ENCODE assay signal across 18 cellular contexts in genomic region chr3:77459926-77460325, GRCh38.
DNase-seq lines count a peak whose midpoint lies in the region; ATAC-seq, FAIRE-seq and TF ChIP-seq lines count a peak whose summit lies in the region.
"Had no signal": no experiment of that assay in that cellular context is flagged by ENCODE, and none has a peak within 500 bp of the region (broad histone marks: within the 10 kb centered on the region; RNA-seq: fewer than 3 reads in every experiment).

No MANE protein-coding gene starts in this region.

- no peak for ATAC-seq in GM23338
- peak; percentile 64 for ATAC-seq in PC-3

- peaks cover 9% of the 10 kb centered on the region for H3K9me2 ChIP-seq in GM23338 (ENCODE audit: insufficient read depth)
- H3K9me2 ChIP-seq in PC-3 (replicated peaks; ENCODE audit: low read length): no peaks in the 10 kb centered on the region

- H3K36me3 Mint-ChIP-seq in GM23338 (ENCODE audit: low read depth) (no peaks in the 10 kb centered on the region; the same call in 2 of the 3 replicates), astrocyte (ENCODE audit: low read depth, unreplicated experiment) (no peaks in the 10 kb centered on the region)
- H3K36me3 Mint-ChIP-seq: IgD-negative memory B cell had no signal

- H3K4me3 ChIP-seq in GM23338 (no peak overlapping the region), PC-3 (ENCODE audit: low read length) (no peak overlapping the region), astrocyte (ENCODE audit: insufficient read depth, low read depth, low read length) (no peak overlapping the region)
- H3K4me3 ChIP-seq: BLaER1, HAP-1 had no signal

- H3K4me1 ChIP-seq in GM23338 (ENCODE audit: insufficient read depth): 0 out of 2 replicates have a peak, but pooled peaks cover 6% of the 10 kb centered on the region
- H3K4me1 ChIP-seq in PC-3 (ENCODE audit: insufficient read depth, low read length): peaks cover 9% of the 10 kb centered on the region
- H3K4me1 ChIP-seq in astrocyte (ENCODE audit: insufficient read depth, low read length): peaks cover 4% of the 10 kb centered on the region
- H3K4me1 ChIP-seq: BLaER1, HAP-1 had no signal

- H3K36me3 ChIP-seq in GM23338 (ENCODE audit: insufficient read depth) (no peaks in the 10 kb centered on the region), PC-3 (ENCODE audit: low read depth, low read length) (no peaks in the 10 kb centered on the region), astrocyte (ENCODE audit: insufficient read depth, low read length) (no peaks in the 10 kb centered on the region)
- H3K36me3 ChIP-seq: BLaER1, HAP-1 had no signal

- intact Hi-C loops in PC-3 (cut with micrococcal nuclease): no loop called here

- H3K27ac Mint-ChIP-seq in GM23338 (no peak overlapping the region; the same call in 1 of the 2 replicates), astrocyte (ENCODE audit: unreplicated experiment) (no peak overlapping the region)
- H3K27ac Mint-ChIP-seq: CD4-positive, alpha-beta T cell; IgD-negative memory B cell had no signal

- H3K27me3 ChIP-seq in GM23338 (ENCODE audit: insufficient read depth) (no peaks in the 10 kb centered on the region), PC-3 (ENCODE audit: low read length) (no peaks in the 10 kb centered on the region), astrocyte (ENCODE audit: insufficient read depth, low read length) (no peaks in the 10 kb centered on the region)
- H3K27me3 ChIP-seq: BLaER1 had no signal

- in situ Hi-C loops in Caki2 (cut with HindIII; ENCODE audit: low pct_unique_long_range_greater_than_20kb, low sequenced_read_pairs): no loop called here

- H4K20me1 ChIP-seq in GM23338 (replicated peaks; ENCODE audit: insufficient read depth) (no peaks in the 10 kb centered on the region), PC-3 (ENCODE audit: low read length) (no peaks in the 10 kb centered on the region), astrocyte (ENCODE audit: insufficient read depth, low read length) (no peaks in the 10 kb centered on the region)
- H4K20me1 ChIP-seq: BLaER1 had no signal

- DNase-seq in Caki2 (ENCODE audit: low read depth) (peak; percentile 14), GM23338 (ENCODE audit: low spot score) (no peak), PC-3 (peak; percentile 32), astrocyte (ENCODE audit: low read depth) (no peak), globus pallidus (ENCODE audit: low spot score) (no peak)
- no peak for DNase-seq in activated CD4-positive, alpha-beta T cell treated with anti-CD3 and anti-CD28 coated beads for 48 hours
- no peak for DNase-seq in stimulated activated CD4-positive, alpha-beta T cell treated with anti-CD3 and anti-CD28 coated beads, Interleukin-4, amount 100 ng/mL, for 1 hour
- DNase-seq: 8988T; AML-193; CD4-positive, alpha-beta T cell; DMS79; GDM1; KG1 had no signal

- POLR2A ChIA-PET in PC-3 (lab: Charles Lee; ENCODE audit: unreplicated experiment): no interaction called here

- CTCF ChIA-PET in PC-3 (lab: Charles Lee): no interaction called here

- no peak for FAIRE-seq in astrocyte (lab: Jason Lieb, UNC)
- FAIRE-seq: GM12892, H1 had no signal

- H3K79me2 ChIP-seq in GM23338 (replicated peaks; ENCODE audit: insufficient read depth) (no peaks in the 10 kb centered on the region), PC-3 (ENCODE audit: low read length) (no peaks in the 10 kb centered on the region), astrocyte (ENCODE audit: insufficient read depth, low read length) (no peaks in the 10 kb centered on the region)

- H3K9ac ChIP-seq in PC-3 (ENCODE audit: low read length) (no peak overlapping the region), astrocyte (ENCODE audit: low read length) (no peak overlapping the region)
- H3K9ac ChIP-seq: BLaER1 had no signal

- H3K27ac ChIP-seq in GM23338 (ENCODE audit: low read depth) (no peak overlapping the region), PC-3 (ENCODE audit: low read length) (peak overlapping the region; percentile 24), astrocyte (ENCODE audit: low read depth, low read length) (peak overlapping the region; percentile 29)
- H3K27ac ChIP-seq: BLaER1 had no signal

- H3F3A ChIP-seq in GM23338 (replicated peaks; ENCODE audit: low read depth) (no peaks in the 10 kb centered on the region), PC-3 (ENCODE audit: low read length, unreplicated experiment) (no peaks in the 10 kb centered on the region)

- TF ChIP-seq CTCF in GM23338 (conservative IDR thresholded peaks at IDR 0.05; ENCODE audit: low read depth in 2 of 2) (no peak), PC-3 (conservative IDR thresholded peaks at IDR 0.05; ENCODE audit: low read depth, low read length) (no peak), astrocyte (IDR thresholded peaks at IDR 0.05; ENCODE audit: insufficient read depth, low read depth, low read length) (no peak)

- no TSS peak for BruUV-seq in PC-3 (replicated peaks; lab: Mats Ljungman, UMichigan)

- H3K27me3 Mint-ChIP-seq in GM23338 (ENCODE audit: insufficient read depth, low read depth, poor library complexity) (no peaks in the 10 kb centered on the region), astrocyte (ENCODE audit: low read depth, unreplicated experiment) (no peaks in the 10 kb centered on the region)
- H3K27me3 Mint-ChIP-seq: CD4-positive, alpha-beta T cell; IgD-negative memory B cell had no signal

- peak overlapping the region; percentile 61; the same call in 1 of the 2 replicates for H2AFZ ChIP-seq in GM23338
- peak overlapping the region; percentile 52 for H2AFZ ChIP-seq in PC-3 (ENCODE audit: low read length)
- H2AFZ ChIP-seq in astrocyte (ENCODE audit: low read depth, low read length): peak overlapping the region; percentile 58

- H3K4me1 Mint-ChIP-seq in GM23338 (peaks cover 9% of the 10 kb centered on the region), astrocyte (ENCODE audit: low read depth, unreplicated experiment) (no peaks in the 10 kb centered on the region)
- H3K4me1 Mint-ChIP-seq: IgD-negative memory B cell had no signal

- H3K9me3 ChIP-seq in PC-3 (ENCODE audit: low read length) (no peaks in the 10 kb centered on the region), astrocyte (ENCODE audit: insufficient read depth, low read depth, low read length) (no peaks in the 10 kb centered on the region)
- H3K9me3 ChIP-seq: BLaER1, HAP-1 had no signal

- H3K9me3 Mint-ChIP-seq in GM23338 (no peaks in the 10 kb centered on the region), astrocyte (ENCODE audit: unreplicated experiment) (no peaks in the 10 kb centered on the region)

- H3K4me2 ChIP-seq in GM23338 (no peak overlapping the region), PC-3 (ENCODE audit: low read length) (0 out of 2 replicates have a peak overlapping the region, but pooled peaks have one; percentile 40), astrocyte (ENCODE audit: low read length) (peak overlapping the region; percentile 46)
- H3K4me2 ChIP-seq: BLaER1 had no signal

- H3K4me3 Mint-ChIP-seq in GM23338: no peak overlapping the region
- no peak overlapping the region for H3K4me3 Mint-ChIP-seq in astrocyte (ENCODE audit: unreplicated experiment)
- H3K4me3 Mint-ChIP-seq: CD4-positive, alpha-beta T cell; IgD-negative memory B cell had no signal

TF ChIP-seq in GM23338, 12 proteins besides CTCF, POLR2A, EP300 and RAD21 (continues in another document):
- TF ChIP-seq STAT1 (IDR thresholded peaks at IDR 0.05; ENCODE audit: unreplicated experiment) (no peak), ZNF331 (CRISPR knock-in tag; IDR thresholded peaks at IDR 0.05; ENCODE audit: low read depth) (no peak), EZH2phosphoT487 (IDR thresholded peaks at IDR 0.05; ENCODE audit: unreplicated experiment) (no peak), EZH2 (IDR thresholded peaks at IDR 0.05; ENCODE audit: low read depth, unreplicated experiment) (no peak), REST (IDR thresholded peaks at IDR 0.05; ENCODE audit: unreplicated experiment) (no peak)

Comparison
In these comparisons a context has a peak if more than half of its experiments do, and no peak if none do; other contexts are left out.
1. DNase-seq: peak in Caki2 (single experiment) and PC-3 (single experiment); none in GM23338 (single experiment), astrocyte (single experiment), activated CD4-positive, alpha-beta T cell treated with anti-CD3 and anti-CD28 coated beads for 48 hours (single experiment), stimulated activated CD4-positive, alpha-beta T cell treated with anti-CD3 and anti-CD28 coated beads, Interleukin-4, amount 100 ng/mL, for 1 hour (single experiment) and globus pallidus (single experiment).
2. Peak in every context shown above with its lines, with median percentiles within 50 percentile points of each other: H2AFZ ChIP-seq.